In the genomic region with DNA sequence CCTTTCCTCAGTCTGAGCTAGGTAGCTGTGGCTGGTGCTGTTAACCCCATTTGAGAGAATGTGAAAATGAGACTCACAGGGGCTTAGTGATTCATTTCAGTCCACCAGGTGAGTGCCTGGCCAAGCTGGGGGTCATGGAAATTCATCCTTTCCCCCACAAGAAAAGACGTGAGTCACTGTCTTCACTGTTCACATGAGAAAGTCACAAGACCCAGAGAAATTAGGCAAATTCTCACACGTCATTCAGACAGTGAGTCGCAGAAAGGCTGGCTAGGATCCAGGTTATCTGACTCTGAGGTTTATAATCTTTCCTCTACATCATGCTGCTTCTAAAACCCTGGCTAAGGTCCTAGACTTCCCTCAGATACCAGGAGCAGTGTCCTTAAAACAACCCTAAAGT, we compare ENCODE assay signal across 8 cellular contexts.
A peak's percentile ranks its signal among the peaks of the same experiment; 100 is the strongest.
DNase-seq lines count a peak whose midpoint lies in the region; ATAC-seq, FAIRE-seq and TF ChIP-seq lines count a peak whose summit lies in the region.

No MANE protein-coding gene starts in this region.

- FAIRE-seq in GM19239 (lab: Jason Lieb, UNC) = no peak

- H3K27me3 ChIP-seq in naive thymus-derived CD4-positive, alpha-beta T cell (ENCODE audit: control insufficient read depth in 2 of 2, insufficient read depth in 2 of 2, low read length in 2 of 2) = no peaks in the 10 kb centered on the region

- H3K4me1 ChIP-seq in naive thymus-derived CD4-positive, alpha-beta T cell (ENCODE audit: control insufficient read depth in 2 of 2, insufficient read depth in 2 of 2, low read length in 2 of 2) = no peaks in the 10 kb centered on the region

- intact Hi-C loops in naive thymus-derived CD4-positive, alpha-beta T cell (cut with micrococcal nuclease) = no loop called here

- CTCF ChIA-PET in naive thymus-derived CD4-positive, alpha-beta T cell (lab: Charles Lee) = no interaction called here

- H3K4me3 Mint-ChIP-seq in naive thymus-derived CD4-positive, alpha-beta T cell = no peak overlapping the region

- peak; percentile 81 for DNase-seq in astrocyte of the cerebellum (ENCODE audit: low read depth)
- peak; percentile 13 for DNase-seq in stimulated activated CD4-positive, alpha-beta T cell treated with anti-CD3 and anti-CD28 coated beads, Interleukin-12 subunit alpha, Interleukin-12 subunit beta, amount 100 ng/mL, for 4 hours
- DNase-seq in SKM-1 (lab: John Stamatoyannopoulos, UW; ENCODE audit: unreplicated experiment) = no peak
- DNase-seq in activated CD4-positive, alpha-beta T cell treated with anti-CD3 and anti-CD28 coated beads, Interleukin-2, amount 50 U/mL, for 4 hours = no peak
- no peak for DNase-seq in naive thymus-derived CD4-positive, alpha-beta T cell
- no peak for DNase-seq in GM19239 (ENCODE audit: insufficient read length, low spot score)

- H3K9me3 Mint-ChIP-seq in naive thymus-derived CD4-positive, alpha-beta T cell = peaks cover 0 to 7% (median 0%) of the 10 kb centered on the region in 11 donors

- H3K4me3 ChIP-seq in astrocyte of the cerebellum (ENCODE audit: low read depth, low read length) = no peak overlapping the region
- H3K4me3 ChIP-seq in naive thymus-derived CD4-positive, alpha-beta T cell (ENCODE audit: low read length) = no peak overlapping the region

- in situ Hi-C loops in astrocyte of the cerebellum (cut with HindIII; ENCODE audit: low sequenced_read_pairs) = no loop called here

- POLR2A ChIA-PET in naive thymus-derived CD4-positive, alpha-beta T cell (lab: Charles Lee) = no interaction called here

- no peaks in the 10 kb centered on the region for H3K36me3 ChIP-seq in naive thymus-derived CD4-positive, alpha-beta T cell (ENCODE audit: control insufficient read depth in 2 of 3, insufficient read depth in 3 of 3, low read length in 3 of 3)

- H3K9me3 ChIP-seq in naive thymus-derived CD4-positive, alpha-beta T cell (ENCODE audit: control insufficient read depth in 2 of 3, low read length in 3 of 3) = no peaks in the 10 kb centered on the region

- H3K4me1 Mint-ChIP-seq in naive thymus-derived CD4-positive, alpha-beta T cell = no peaks in the 10 kb centered on the region

- H3K36me3 Mint-ChIP-seq in naive thymus-derived CD4-positive, alpha-beta T cell = no peaks in the 10 kb centered on the region

- no peak overlapping the region for H3K27ac Mint-ChIP-seq in naive thymus-derived CD4-positive, alpha-beta T cell

- ATAC-seq in GM18909 (IDR thresholded peaks at IDR 0.05; ENCODE audit: poor library complexity, unreplicated experiment) (peak; percentile 72), HG03060 (IDR thresholded peaks at IDR 0.05; ENCODE audit: low read depth, unreplicated experiment) (peak; percentile 95)
- no peak for ATAC-seq in naive thymus-derived CD4-positive, alpha-beta T cell

- no peak for TF ChIP-seq CTCF in astrocyte of the cerebellum (IDR thresholded peaks at IDR 0.05; ENCODE audit: low read depth, low read length, missing control alignments)

- H3K27me3 Mint-ChIP-seq in naive thymus-derived CD4-positive, alpha-beta T cell = peaks cover 0 to 44% (median 24%) of the 10 kb centered on the region in 5 donors

- no peak overlapping the region for H3K27ac ChIP-seq in naive thymus-derived CD4-positive, alpha-beta T cell (ENCODE audit: low read depth, low read length)

Comparison
In these comparisons a context has a peak if more than half of its experiments do, and no peak if none do; other contexts are left out.
1. DNase-seq: peak in astrocyte of the cerebellum (single experiment) and stimulated activated CD4-positive, alpha-beta T cell treated with anti-CD3 and anti-CD28 coated beads, Interleukin-12 subunit alpha, Interleukin-12 subunit beta, amount 100 ng/mL, for 4 hours (single experiment); none in SKM-1 (single experiment), activated CD4-positive, alpha-beta T cell treated with anti-CD3 and anti-CD28 coated beads, Interleukin-2, amount 50 U/mL, for 4 hours (0 of 2), naive thymus-derived CD4-positive, alpha-beta T cell (0 of 9) and GM19239 (single experiment).